26 cellular contexts compared by ENCODE assay signal in the genomic region with DNA sequence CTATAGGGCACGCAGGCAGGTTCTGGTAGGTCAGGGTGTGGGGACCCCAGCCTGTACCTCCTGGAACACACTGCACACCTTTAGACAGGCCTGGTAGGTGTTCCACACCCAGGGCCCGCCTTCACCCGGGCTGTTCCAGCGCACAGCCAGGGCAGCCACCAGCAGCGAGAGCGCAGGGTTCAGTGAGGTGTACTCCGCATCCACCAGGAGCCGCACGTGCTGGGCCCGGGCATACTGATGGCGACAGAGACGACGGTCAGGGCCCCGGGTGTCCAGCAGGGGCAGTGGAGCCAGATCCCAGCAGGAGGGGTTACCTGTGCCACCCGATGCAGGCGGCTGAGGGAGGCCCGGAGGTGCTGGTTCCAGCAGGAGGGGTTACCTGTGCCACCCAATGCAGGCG. TPM values are rescaled to one million over a fixed set of nuclear protein-coding genes. Genes with fewer than 3 reads are reported as not detected.
"Had no signal": no experiment of that assay in that cellular context is flagged by ENCODE, and none has a peak within 500 bp of the region (broad histone marks: within the 10 kb centered on the region; RNA-seq: fewer than 3 reads in every experiment).

No MANE protein-coding gene starts in this region.

- H3K36me3 ChIP-seq: WERI-Rb-1 had no signal

- H3K27ac ChIP-seq: WERI-Rb-1 had no signal

- DNase-seq: activated CD4-positive, alpha-beta memory T cell treated with anti-CD3 and anti-CD28 coated beads, Interleukin-2, amount 10 ng/mL, durations not matched to agents 7 days and 5 days; activated CD4-positive, alpha-beta T cell treated with anti-CD3 and anti-CD28 coated beads for 36 hours; activated CD4-positive, alpha-beta T cell treated with anti-CD3 and anti-CD28 coated beads, Interleukin-2, amount 50 U/mL, for 1 hour; activated gamma-delta T cell; activated naive CD4-positive, alpha-beta T cell treated with anti-CD3 and anti-CD28 coated beads for 36 hours; activated T-cell treated with anti-CD3 and anti-CD28 coated beads for 4 hours; activated T-cell treated with anti-CD3 and anti-CD28 coated beads, Interleukin-2, amount 50 U/mL, for 48 hours; amygdala; NCI-H1105 treated with DMSO at 0.1 percent for 48 hours; NCI-H1436 treated with DMSO at 0.1 percent for 48 hours; NCI-H187; NCI-H2081; NCI-H510A treated with DMSO at 0.1 percent for 48 hours; NCI-H69; PC-3; SHP77 treated with DMSO at 0.1 percent for 48 hours; T-cell; WERI-Rb-1 had no signal

- FAIRE-seq: astrocyte had no signal

- H3K27ac Mint-ChIP-seq: activated CD4-positive, alpha-beta memory T cell treated with anti-CD3 and anti-CD28 coated beads, Interleukin-2, amount 10 ng/mL, durations not matched to agents 7 days and 5 days; activated CD4-positive, alpha-beta T cell treated with anti-CD3 and anti-CD28 coated beads for 36 hours; activated naive CD4-positive, alpha-beta T cell treated with anti-CD3 and anti-CD28 coated beads for 36 hours; activated naive CD8-positive, alpha-beta T cell; activated T-helper 17 cell treated with anti-CD3 and anti-CD28 coated beads, Interleukin-2, amount 50 U/mL, for 72 hours; brain; T-cell had no signal

- ATAC-seq: activated CD4-positive, alpha-beta T cell treated with anti-CD3 and anti-CD28 coated beads for 36 hours; activated T-helper 17 cell treated with anti-CD3 and anti-CD28 coated beads, Interleukin-2, amount 50 U/mL, for 72 hours; PC-3; T-cell had no signal

- H3K36me3 Mint-ChIP-seq: activated naive CD8-positive, alpha-beta T cell; brain; T-cell had no signal

- H3K9me3 Mint-ChIP-seq: activated CD4-positive, alpha-beta memory T cell treated with anti-CD3 and anti-CD28 coated beads, Interleukin-2, amount 10 ng/mL, durations not matched to agents 7 days and 5 days; activated naive CD4-positive, alpha-beta T cell treated with anti-CD3 and anti-CD28 coated beads for 36 hours; activated T-helper 17 cell treated with anti-CD3 and anti-CD28 coated beads, Interleukin-2, amount 50 U/mL, for 72 hours; central memory CD8-positive, alpha-beta T cell; T-cell had no signal

- H3K4me1 Mint-ChIP-seq: activated CD4-positive, alpha-beta T cell treated with anti-CD3 and anti-CD28 coated beads for 36 hours; activated T-helper 17 cell treated with anti-CD3 and anti-CD28 coated beads, Interleukin-2, amount 50 U/mL, for 72 hours; brain had no signal

- H3K4me3 Mint-ChIP-seq: activated CD4-positive, alpha-beta memory T cell treated with anti-CD3 and anti-CD28 coated beads, Interleukin-2, amount 10 ng/mL, durations not matched to agents 7 days and 5 days; activated CD4-positive, alpha-beta T cell treated with anti-CD3 and anti-CD28 coated beads for 36 hours; activated naive CD4-positive, alpha-beta T cell treated with anti-CD3 and anti-CD28 coated beads for 36 hours; activated naive CD8-positive, alpha-beta T cell; activated T-helper 17 cell treated with anti-CD3 and anti-CD28 coated beads, Interleukin-2, amount 50 U/mL, for 72 hours; brain; central memory CD8-positive, alpha-beta T cell; T-cell had no signal

RNA-seq across cellular contexts. Expression of a gene that starts 6.0 kb away (rescaled TPM):
- total RNA-seq: activated CD4-positive, alpha-beta memory T cell treated with anti-CD3 and anti-CD28 coated beads, Interleukin-2, amount 10 ng/mL, durations not matched to agents 7 days and 5 days; activated CD4-positive, alpha-beta T cell treated with anti-CD3 and anti-CD28 coated beads for 36 hours; activated CD8-positive, alpha-beta memory T cell treated with anti-CD3 and anti-CD28 coated beads for 36 hours; activated naive CD4-positive, alpha-beta T cell treated with anti-CD3 and anti-CD28 coated beads for 36 hours; astrocyte; PC-3; SK-MEL-5; T-cell; T-helper 2 cell treated with Interferon-gamma antibody and Interleukin-4, amounts not matched to agents 100 ng/mL and 5 ng/mL, for 36 hours had no signal

RNA-seq across cellular contexts. Expression of a gene that starts 45.7 kb away (rescaled TPM):
- total RNA-seq: activated CD4-positive, alpha-beta memory T cell treated with anti-CD3 and anti-CD28 coated beads, Interleukin-2, amount 10 ng/mL, durations not matched to agents 7 days and 5 days; activated CD4-positive, alpha-beta T cell treated with anti-CD3 and anti-CD28 coated beads for 36 hours; activated CD8-positive, alpha-beta memory T cell treated with anti-CD3 and anti-CD28 coated beads for 36 hours; astrocyte; PC-3; SK-MEL-5; T-helper 2 cell treated with Interferon-gamma antibody and Interleukin-4, amounts not matched to agents 100 ng/mL and 5 ng/mL, for 36 hours had no signal

RNA-seq across cellular contexts. Expression of a gene that starts 49.8 kb away (rescaled TPM):
- total RNA-seq: activated T-helper 17 cell treated with anti-CD3 and anti-CD28 coated beads, Interleukin-2, amount 50 U/mL, for 72 hours; PC-3; SK-MEL-5; T-helper 2 cell treated with Interferon-gamma antibody and Interleukin-4, amounts not matched to agents 100 ng/mL and 5 ng/mL, for 36 hours had no signal
